8 cellular contexts compared by ENCODE assay signal in genomic region chr3:63193647-63194046, GRCh38.
DNase-seq lines count a peak whose midpoint lies in the region; ATAC-seq and TF ChIP-seq lines count a peak whose summit lies in the region.

No MANE protein-coding gene starts in this region.

- H3K27me3 Mint-ChIP-seq in stimulated activated naive CD8-positive, alpha-beta T cell treated with anti-CD3 and anti-CD28 coated beads, Interleukin-15, amount 100 ng/mL, for 72 hours, result no peaks in the 10 kb centered on the region

- H3K4me1 ChIP-seq in DND-41 (ENCODE audit: insufficient read depth, low read length) (no peaks in the 10 kb centered on the region), body of pancreas (peaks cover 20% of the 10 kb centered on the region), mucosa of descending colon (ENCODE audit: low read depth) (no peaks in the 10 kb centered on the region)

- TF ChIP-seq CTCF in DND-41 (IDR thresholded peaks at IDR 0.05; ENCODE audit: borderline replicate concordance, extremely low read depth, low read length, poor library complexity, severe bottlenecking) (peak; percentile 45), body of pancreas (IDR thresholded peaks at IDR 0.05) (peak in 6 of 7 experiments; percentile 30 to 67 (median 56)), mucosa of descending colon (IDR thresholded peaks at IDR 0.05) (no peak)

- H3K4me2 ChIP-seq in DND-41 (ENCODE audit: insufficient read depth, low read length), result no peak overlapping the region

- H3K9me3 ChIP-seq in DND-41 (ENCODE audit: insufficient read depth, low read length, severe bottlenecking) (no peaks in the 10 kb centered on the region), body of pancreas (no peaks in the 10 kb centered on the region), mucosa of descending colon (no peaks in the 10 kb centered on the region)

- no peak overlapping the region for H3K9ac ChIP-seq in DND-41 (ENCODE audit: low read depth, low read length)

- H3K27me3 ChIP-seq in DND-41 (ENCODE audit: insufficient read depth, low read length, poor library complexity) (no peaks in the 10 kb centered on the region), body of pancreas (no peaks in the 10 kb centered on the region)

- no peak for ATAC-seq in DND-41 (ENCODE audit: insufficient read depth, low read depth)
- peak; percentile 40 for ATAC-seq in body of pancreas
- peak; percentile 61 for ATAC-seq in mucosa of descending colon
- no peak for ATAC-seq in stimulated activated naive CD8-positive, alpha-beta T cell treated with anti-CD3 and anti-CD28 coated beads, Interleukin-15, amount 100 ng/mL, for 72 hours
- ATAC-seq in GM21515 (IDR thresholded peaks at IDR 0.05; ENCODE audit: unreplicated experiment), result no peak
- no peak for ATAC-seq in HG03565 (IDR thresholded peaks at IDR 0.05; ENCODE audit: unreplicated experiment)

- H3K9me3 Mint-ChIP-seq in stimulated activated naive CD8-positive, alpha-beta T cell treated with anti-CD3 and anti-CD28 coated beads, Interleukin-15, amount 100 ng/mL, for 72 hours, result peaks cover 0 to 12% of the 10 kb centered on the region in 2 donors

- no peaks in the 10 kb centered on the region for H3K4me1 Mint-ChIP-seq in stimulated activated naive CD8-positive, alpha-beta T cell treated with anti-CD3 and anti-CD28 coated beads, Interleukin-15, amount 100 ng/mL, for 72 hours

- no peaks in the 10 kb centered on the region for H4K20me1 ChIP-seq in DND-41 (ENCODE audit: insufficient read depth, low read length)

- H3K27ac ChIP-seq in DND-41 (ENCODE audit: low read length) (no peak overlapping the region), body of pancreas (no peak overlapping the region)

- H3K27ac Mint-ChIP-seq in stimulated activated naive CD8-positive, alpha-beta T cell treated with anti-CD3 and anti-CD28 coated beads, Interleukin-15, amount 100 ng/mL, for 72 hours, result peak overlapping the region in 1 of 2 donors; percentile 31

- H3K36me3 ChIP-seq in DND-41 (ENCODE audit: insufficient read depth, low read length) (no peaks in the 10 kb centered on the region), body of pancreas (replicated peaks in 1 of 2; ENCODE audit: insufficient read depth in 1 of 2, low read depth in 2 of 2) (no peaks in the 10 kb centered on the region), mucosa of descending colon (ENCODE audit: low read depth) (no peaks in the 10 kb centered on the region)

- no peak overlapping the region for H2AFZ ChIP-seq in DND-41 (ENCODE audit: low read depth, low read length)

- DNase-seq in DND-41, result no peak
- DNase-seq in NCI-H1092 treated with DMSO at 0.1 percent for 48 hours (lab: John Stamatoyannopoulos, UW), result peak; percentile 63
- no peak for DNase-seq in body of pancreas
- peak in 1 of 3 donors; percentile 16 for DNase-seq in mucosa of descending colon
- no peak for DNase-seq in T-helper 1 cell
- no peak for DNase-seq in stimulated activated naive CD8-positive, alpha-beta T cell treated with anti-CD3 and anti-CD28 coated beads, Interleukin-15, amount 100 ng/mL, for 72 hours

- H3K4me3 ChIP-seq in DND-41 (ENCODE audit: low read depth in 1 of 2, low read length in 2 of 2) (no peak overlapping the region), body of pancreas (no peak overlapping the region), mucosa of descending colon (no peak overlapping the region)

- 2 to 4% methylated on average over 3 of the region's 3 CpGs for WGBS in body of pancreas, 2 donors

- intact Hi-C loops in body of pancreas (cut with DNase I) (loop anchor here (10.0 kb wide), 1 partner anchor 519 kb away; no protein-coding TSS in a partner anchor), mucosa of descending colon (cut with DNase I, micrococcal nuclease) (loop anchor here in 1 of 2 donors (5.0 kb wide), 2 partner anchors 321 to 526 kb away; no protein-coding TSS in a partner anchor)

- TF ChIP-seq POLR2A in body of pancreas (IDR thresholded peaks at IDR 0.05), result no peak

- no peak overlapping the region for H3K4me3 Mint-ChIP-seq in stimulated activated naive CD8-positive, alpha-beta T cell treated with anti-CD3 and anti-CD28 coated beads, Interleukin-15, amount 100 ng/mL, for 72 hours

- no peaks in the 10 kb centered on the region for H3K79me2 ChIP-seq in DND-41 (ENCODE audit: insufficient read depth, low read length)

Comparison
In these comparisons a context has a peak if more than half of its experiments do, and no peak if none do; other contexts are left out.
1. ATAC-seq: peak in body of pancreas (single experiment) and mucosa of descending colon (single experiment); none in DND-41 (single experiment), stimulated activated naive CD8-positive, alpha-beta T cell treated with anti-CD3 and anti-CD28 coated beads, Interleukin-15, amount 100 ng/mL, for 72 hours (single experiment), GM21515 (single experiment) and HG03565 (single experiment).